8 cellular contexts compared by ENCODE assay signal in the genomic region with DNA sequence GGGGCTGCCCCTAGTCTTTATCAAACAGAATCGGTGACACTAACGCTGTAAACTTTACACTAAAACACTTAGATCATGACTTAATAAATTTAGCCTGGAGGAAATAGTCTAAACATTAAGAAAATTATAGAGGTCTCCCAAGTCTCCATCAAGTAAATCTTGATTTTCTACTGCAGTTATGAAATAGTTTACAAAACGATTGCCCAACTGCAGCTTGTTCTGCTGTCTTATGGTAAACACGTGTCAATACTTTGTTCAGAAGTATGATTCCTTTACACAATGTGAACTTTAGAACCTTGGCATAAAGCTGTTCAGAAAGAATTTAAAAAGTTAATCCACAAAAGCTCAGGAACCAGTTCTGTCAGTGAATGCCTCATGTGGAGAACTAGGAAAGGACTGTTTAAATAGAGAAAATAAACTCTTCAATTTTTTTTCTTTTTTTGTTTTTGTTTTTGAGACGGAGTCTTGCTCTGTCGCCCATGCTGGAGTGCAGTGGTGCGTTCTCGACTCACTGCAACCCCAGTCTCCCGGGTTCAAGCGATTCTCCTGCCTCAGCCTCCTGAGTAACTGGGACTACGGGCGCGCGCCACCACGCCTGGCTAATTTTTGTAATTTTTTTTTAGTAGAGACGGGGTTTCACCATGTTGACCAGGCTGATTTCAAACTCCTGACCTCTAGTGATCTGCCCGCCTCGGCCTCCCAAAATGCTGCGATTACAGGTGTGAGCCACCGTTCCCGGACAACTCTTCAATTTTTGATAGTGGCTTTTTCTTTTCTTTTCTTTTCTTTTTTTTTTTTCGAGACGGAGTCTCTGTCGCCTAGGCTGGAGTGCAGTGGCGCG. TPM values are rescaled to one million over a fixed set of nuclear protein-coding genes. Genes with fewer than 3 reads are reported as not detected.
DNase-seq lines count a peak whose midpoint lies in the region; ATAC-seq and TF ChIP-seq lines count a peak whose summit lies in the region.

No MANE protein-coding gene starts in this region.

- H3K23ac ChIP-seq in IMR-90 (ENCODE audit: low read depth, low read length), result peak overlapping the region; percentile 90; the same call in 1 of the 2 replicates

- peak overlapping the region in 1 of 2 experiments; percentile 49; a peak in 1 of 4 replicates for H4K8ac ChIP-seq in IMR-90 (ENCODE audit: low read depth in 2 of 2, low read length in 2 of 2)

- H3K36me3 ChIP-seq in IMR-90 (ENCODE audit: control insufficient read depth, insufficient read depth, low read length) (no peaks in the 10 kb centered on the region), body of pancreas (replicated peaks in 1 of 2; ENCODE audit: insufficient read depth in 1 of 2, low read depth in 2 of 2) (no peaks in the 10 kb centered on the region), lung (ENCODE audit: control insufficient read depth in 2 of 2, insufficient read depth in 2 of 2, low read length in 2 of 2) (peaks cover 2% of the 10 kb centered on the region in 2 donors), vagina (no peaks in the 10 kb centered on the region)

- no peak overlapping the region for H2AFZ ChIP-seq in IMR-90 (replicated peaks; ENCODE audit: low read length, poor library complexity)

- H3K9me3 ChIP-seq in IMR-90 (ENCODE audit: control insufficient read depth, insufficient read depth, low read length) (no peaks in the 10 kb centered on the region), body of pancreas (no peaks in the 10 kb centered on the region), lung (ENCODE audit: control insufficient read depth in 2 of 2, insufficient read depth in 1 of 2, low read length in 1 of 2) (no peaks in the 10 kb centered on the region), vagina (no peaks in the 10 kb centered on the region)

- CTCF ChIA-PET in IMR-90 (lab: Yijun Ruan, JAX), result interaction anchor here (0.5 to 1.3 kb wide), 3 partner anchors 15 to 40 kb away, joined by 3 to 5 read pairs (median 3); no protein-coding TSS in a partner anchor

- peaks cover 11% of the 10 kb centered on the region; the same call in 1 of the 2 replicates for H3K9me1 ChIP-seq in IMR-90 (ENCODE audit: insufficient read depth, low read length)

- no peak for ATAC-seq in IMR-90 (ENCODE audit: low read depth)
- ATAC-seq in body of pancreas, result peak; percentile 32
- no peak for ATAC-seq in lung (ENCODE audit: insufficient read depth, low FRiP score)
- ATAC-seq in omental fat pad (ENCODE audit: low FRiP score), result no peak

- no peak overlapping the region for H4K91ac ChIP-seq in IMR-90 (ENCODE audit: insufficient read depth, low read depth, low read length)

- in situ Hi-C loops in IMR-90 (cut with MboI; ENCODE audit: low sequenced_read_pairs), result no loop called here

- H2BK120ac ChIP-seq in IMR-90 (ENCODE audit: low read depth, low read length), result no peak overlapping the region

- intact Hi-C loops in IMR-90 (cut with micrococcal nuclease), result loop anchor here (5.0 kb wide), 2 partner anchors 63 to 83 kb away; a partner anchor contains a TSS
- intact Hi-C loops in body of pancreas (cut with DNase I), result no loop called here
- intact Hi-C loops in vagina (cut with DNase I), result loop anchor here (10.0 kb wide), 1 partner anchor 86 kb away; no protein-coding TSS in a partner anchor

- POLR2A ChIA-PET in IMR-90 (lab: Charles Lee; ENCODE audit: unreplicated experiment), result no interaction called here

- no peak overlapping the region for H2BK20ac ChIP-seq in IMR-90 (ENCODE audit: low read depth, low read length)

- H3K4ac ChIP-seq in IMR-90 (ENCODE audit: low read depth, low read length), result peak overlapping the region; percentile 31; the same call in 1 of the 2 replicates

- no peak overlapping the region; the same call in 1 of the 2 replicates for H2AK5ac ChIP-seq in IMR-90 (ENCODE audit: low read depth, low read length)

- peak overlapping the region; percentile 87 for H3K4me2 ChIP-seq in IMR-90 (ENCODE audit: low read depth, low read length)

- dilution Hi-C loops in IMR-90 (cut with HindIII; ENCODE audit: low sequenced_read_pairs, unreplicated experiment), result no loop called here

- H3K27ac ChIP-seq in IMR-90 (ENCODE audit: insufficient read depth, low read length), result no peak overlapping the region
- peak overlapping the region; percentile 94 to 100 (median 97) for H3K27ac ChIP-seq in body of pancreas
- H3K27ac ChIP-seq in lung (ENCODE audit: low read depth in 1 of 2, low read length in 1 of 2), result peak overlapping the region; percentile 63 to 89
- H3K27ac ChIP-seq in vagina, result peak overlapping the region; percentile 100

- 70% methylated on average over 10 of the region's 26 CpGs; no CpG with 5 or more reads in 1 of the 2 experiments for WGBS in IMR-90 (ENCODE audit: extremely low coverage in 2 of 2, insufficient read length in 1 of 2), 2 experiments
- WGBS in body of pancreas, 2 donors, result 61 to 63% methylated on average over 25 to 26 of the region's 26 CpGs
- WGBS in lung, 2 donors, result 72 to 79% methylated on average over 26 of the region's 26 CpGs

- peaks cover 11 to 39% of the 10 kb centered on the region in 2 experiments; a peak in 3 of 4 replicates for H3K79me1 ChIP-seq in IMR-90 (ENCODE audit: low read depth in 1 of 2, low read length in 2 of 2)

- H3K4me1 ChIP-seq in IMR-90 (ENCODE audit: control insufficient read depth, insufficient read depth, low read length), result peaks cover 9% of the 10 kb centered on the region
- peaks cover 57% of the 10 kb centered on the region for H3K4me1 ChIP-seq in body of pancreas
- H3K4me1 ChIP-seq in lung (ENCODE audit: control insufficient read depth in 2 of 2, insufficient read depth in 2 of 2, low read length in 2 of 2), result peaks cover 6 to 22% of the 10 kb centered on the region in 2 donors
- peaks cover 60% of the 10 kb centered on the region for H3K4me1 ChIP-seq in vagina

- H2AK9ac ChIP-seq in IMR-90 (replicated peaks; ENCODE audit: low read depth, low read length, poor library complexity), result no peak overlapping the region

- TF ChIP-seq POLR2A in IMR-90 (IDR thresholded peaks at IDR 0.05; ENCODE audit: low read depth, low read length) (no peak), body of pancreas (IDR thresholded peaks at IDR 0.05) (peak in 1 of 3 donors; percentile 10), vagina (IDR thresholded peaks at IDR 0.05) (no peak)

- peaks cover 22% of the 10 kb centered on the region for H4K20me1 ChIP-seq in IMR-90 (ENCODE audit: insufficient read depth, low read length)

- H3K4me3 ChIP-seq in IMR-90 (ENCODE audit: insufficient read depth, low read depth, low read length), result peak overlapping the region; percentile 76; the same call in 1 of the 2 replicates
- H3K4me3 ChIP-seq in body of pancreas, result no peak overlapping the region
- H3K4me3 ChIP-seq in lung, result peak overlapping the region; percentile 95
- H3K4me3 ChIP-seq in vagina, result peak overlapping the region; percentile 89 to 99

- H2BK15ac ChIP-seq in IMR-90 (ENCODE audit: low read depth, low read length), result no peak overlapping the region

- H3K18ac ChIP-seq in IMR-90 (ENCODE audit: low read depth, low read length), result peak overlapping the region; percentile 38; the same call in 1 of the 2 replicates

- TF ChIP-seq RAD21 in IMR-90 (IDR thresholded peaks at IDR 0.05; ENCODE audit: low read length), result no peak

- H3K9ac ChIP-seq in IMR-90 (ENCODE audit: low read depth, low read length), result peak overlapping the region; percentile 84; the same call in 1 of the 2 replicates

- H3K14ac ChIP-seq in IMR-90 (replicated peaks; ENCODE audit: low read depth, low read length), result peak overlapping the region; percentile 31; the same call in 1 of the 2 replicates

- TF ChIP-seq CTCF in IMR-90 (conservative IDR thresholded peaks at IDR 0.05; ENCODE audit: low read depth, low read length) (no peak), body of pancreas (IDR thresholded peaks at IDR 0.05) (peak in 4 of 7 experiments; percentile 34 to 46 (median 35)), lung (IDR thresholded peaks at IDR 0.05; ENCODE audit: control extremely low read depth, extremely low read depth) (no peak), vagina (IDR thresholded peaks at IDR 0.05) (no peak), omental fat pad (IDR thresholded peaks at IDR 0.05) (no peak)

- BruUV-seq in IMR-90 (replicated peaks; lab: Mats Ljungman, UMichigan), result no TSS peak

- no peak overlapping the region; the same call in 1 of the 2 replicates for H4K5ac ChIP-seq in IMR-90 (ENCODE audit: low read depth, low read length)

- peak overlapping the region; percentile 95 for H2BK5ac ChIP-seq in IMR-90 (ENCODE audit: low read depth, low read length, poor library complexity, severe bottlenecking)

- H3K56ac ChIP-seq in IMR-90 (ENCODE audit: extremely low read depth, insufficient read depth, low read length), result peak overlapping the region; percentile 67; the same call in 1 of the 2 replicates

- peak; percentile 49 for DNase-seq in AG20443 (ENCODE audit: low spot score)
- peak; percentile 79 for DNase-seq in IMR-90
- peak in 3 of 4 donors; percentile 35 to 69 (median 56) for DNase-seq in body of pancreas
- no peak for DNase-seq in lung (ENCODE audit: low spot score)
- DNase-seq in vagina (ENCODE audit: extremely low spot score in 2 of 2), result no peak
- DNase-seq in omental fat pad (ENCODE audit: low spot score), result no peak
- no peak for DNase-seq in activated gamma-delta T cell (lab: John Stamatoyannopoulos, UW)
- no peak for DNase-seq in SK-N-DZ (ENCODE audit: low spot score)

- no peaks in the 10 kb centered on the region for H3K27me3 ChIP-seq in IMR-90 (ENCODE audit: control insufficient read depth, insufficient read depth, low read length)
- no peaks in the 10 kb centered on the region for H3K27me3 ChIP-seq in body of pancreas
- no peaks in the 10 kb centered on the region for H3K27me3 ChIP-seq in lung (ENCODE audit: control insufficient read depth, insufficient read depth)
- no peaks in the 10 kb centered on the region for H3K27me3 ChIP-seq in vagina

RNA-seq across cellular contexts. Expression of a gene that starts 1.6 kb away (rescaled TPM):
- total RNA-seq in IMR-90 (2012; rRNA removed) (8.6 and 13.4 TPM in 2 replicates), body of pancreas (10 to 100 TPM; 18.8 to 30.1 TPM), lung (10 to 100 TPM; 39.5 to 94.3 TPM), vagina (59.2 TPM), omental fat pad (10 to 100 TPM; 49.3 to 63.2 (median 54.5) TPM)
- polyA plus RNA-seq in IMR-90 (2012; rRNA removed) (3.8 and 6.0 TPM in 2 replicates), lung (1 to 10 TPM; 7.2 to 8.8 TPM)
- polyA plus RNA-seq in IMR-90 (2012; cell fraction: cytosol; rRNA removed), result 3.1 and 5.7 TPM in 2 replicates
- 4.3 and 7.0 TPM in 2 replicates for polyA plus RNA-seq in IMR-90 (2012; cell fraction: nucleus; rRNA removed; ENCODE audit: low replicate concordance)
- 4.6 and 6.7 TPM in 2 replicates for polyA plus RNA-seq in SK-N-DZ (2014; cell fraction: cytosol; rRNA removed)
- polyA plus RNA-seq in SK-N-DZ (2014; cell fraction: nucleus; rRNA removed), result 4.9 and 8.3 TPM in 2 replicates

RNA-seq across cellular contexts. Expression of a gene that starts 34.1 kb away (rescaled TPM):
- total RNA-seq in IMR-90 (2012; rRNA removed) (0.18 and 0.28 TPM in 2 replicates), body of pancreas (under 1 TPM; 0.33 to 0.52 TPM), lung (under 1 TPM; 0.23 to 0.40 TPM), vagina (1.5 TPM), omental fat pad (under 1 TPM in 3 of 4 donors, not detected in 1; 0.24 to 0.65 (median 0.44) TPM)
- polyA plus RNA-seq in IMR-90 (2012; rRNA removed) (0.20 and 0.26 TPM in 2 replicates), lung (under 1 TPM; 0.08 to 0.46 TPM)
- polyA plus RNA-seq in IMR-90 (2012; cell fraction: cytosol; rRNA removed), result 0.18 and 0.20 TPM in 2 replicates
- 0.09 TPM in 2 replicates for polyA plus RNA-seq in IMR-90 (2012; cell fraction: nucleus; rRNA removed; ENCODE audit: low replicate concordance)
- polyA plus RNA-seq in SK-N-DZ (2014; cell fraction: cytosol; rRNA removed), result 0.39 and 0.58 TPM in 2 replicates
- polyA plus RNA-seq in SK-N-DZ (2014; cell fraction: nucleus; rRNA removed), result 0.08 and 0.12 TPM in 2 replicates

Comparison
In these comparisons a context has a peak if more than half of its experiments do, and no peak if none do; other contexts are left out.
1. DNase-seq: peak in AG20443 (single experiment), IMR-90 (single experiment) and body of pancreas (3 of 4); none in lung (single experiment), vagina (0 of 2), omental fat pad (single experiment), activated gamma-delta T cell (single experiment) and SK-N-DZ (single experiment).
2. H3K4me3 ChIP-seq: peak in IMR-90 (single experiment), lung (single experiment) and vagina (2 of 2); none in body of pancreas (0 of 2).
3. CTCF ChIP-seq: peak in body of pancreas (4 of 7); none in IMR-90 (single experiment), lung (single experiment), vagina (0 of 3) and omental fat pad (0 of 3).